In genomic region chr11:65801153-65801987, GRCh38 we compare ENCODE assay signal across 1 cellular context.
A peak's percentile ranks its signal among the peaks of the same experiment; 100 is the strongest.
TF ChIP-seq lines count a peak whose summit lies in the region.

No MANE protein-coding gene starts in this region.

TF ChIP-seq in HepG2, 621 proteins besides CTCF, POLR2A, EP300 and RAD21:
- peak; percentile 61 for TF ChIP-seq GFI1 (CRISPR knock-in tag; IDR thresholded peaks at IDR 0.05; ENCODE audit: borderline replicate concordance)
- TF ChIP-seq MTF1 (CRISPR knock-in tag; IDR thresholded peaks at IDR 0.05): no peak
TF ChIP-seq in HepG2: peak in this region for 1.
